ENCODE assay signal across 8 cellular contexts in genomic region chr12:93098077-93098476, GRCh38.
DNase-seq lines count a peak whose midpoint lies in the region; ATAC-seq and TF ChIP-seq lines count a peak whose summit lies in the region.

No MANE protein-coding gene starts in this region.

- H4K20me1 ChIP-seq in OCI-LY1 (ENCODE audit: insufficient read depth, low read length): no peaks in the 10 kb centered on the region

- H3K79me2 ChIP-seq in OCI-LY1 (ENCODE audit: insufficient read depth, low read length): no peaks in the 10 kb centered on the region

- H3K36me3 ChIP-seq in CD4-positive, CD25-positive, alpha-beta regulatory T cell (ENCODE audit: control insufficient read depth, insufficient read depth, low read length): no peaks in the 10 kb centered on the region
- H3K36me3 ChIP-seq in OCI-LY1 (ENCODE audit: insufficient read depth, low read length): no peaks in the 10 kb centered on the region

- no peak overlapping the region for H3K27ac Mint-ChIP-seq in CD4-positive, CD25-positive, alpha-beta regulatory T cell

- TF ChIP-seq POLR2A in GM18505 (IDR thresholded peaks at IDR 0.05; ENCODE audit: borderline replicate concordance, extremely low read depth, insufficient read depth, insufficient read length): no peak

- H3K27me3 Mint-ChIP-seq in CD4-positive, CD25-positive, alpha-beta regulatory T cell: no peaks in the 10 kb centered on the region

- intact Hi-C loops in posterior vena cava (cut with DNase I): no loop called here

- TF ChIP-seq CTCF in OCI-LY1 (IDR thresholded peaks at IDR 0.05; ENCODE audit: low read length) (peak; percentile 55), fibroblast of villous mesenchyme (IDR thresholded peaks at IDR 0.05; ENCODE audit: insufficient read depth, low read depth, low read length) (peak; percentile 46)

- H3K27ac ChIP-seq in CD4-positive, CD25-positive, alpha-beta regulatory T cell (ENCODE audit: insufficient read depth, low read length, poor library complexity, severe bottlenecking): no peak overlapping the region
- H3K27ac ChIP-seq in OCI-LY1 (ENCODE audit: low read depth, low read length, poor library complexity, severe bottlenecking): no peak overlapping the region

- H3K9me2 ChIP-seq in OCI-LY1 (ENCODE audit: low read depth, low read length): no peaks in the 10 kb centered on the region

- no peaks in the 10 kb centered on the region for H3K9me3 ChIP-seq in CD4-positive, CD25-positive, alpha-beta regulatory T cell (ENCODE audit: control insufficient read depth in 2 of 2, low read length in 2 of 2)
- no peaks in the 10 kb centered on the region for H3K9me3 ChIP-seq in OCI-LY1 (ENCODE audit: low read length)

- DNase-seq in CD4-positive, CD25-positive, alpha-beta regulatory T cell: peak; percentile 35 to 82 (median 54)
- DNase-seq in activated T-cell treated with anti-CD3 and anti-CD28 coated beads, Interleukin-2, amount 50 U/mL, for 1 hour: peak; percentile 43
- DNase-seq in fibroblast of villous mesenchyme (ENCODE audit: low read depth) (peak; percentile 58), posterior vena cava (ENCODE audit: low spot score) (peak; percentile 82), superior temporal gyrus (ENCODE audit: extremely low spot score) (no peak)

- H3K4me3 ChIP-seq in CD4-positive, CD25-positive, alpha-beta regulatory T cell (ENCODE audit: low read depth, low read length): no peak overlapping the region
- H3K4me3 ChIP-seq in OCI-LY1 (ENCODE audit: low read depth, low read length, poor library complexity, severe bottlenecking) (no peak overlapping the region), fibroblast of villous mesenchyme (ENCODE audit: low read depth, low read length) (no peak overlapping the region)

- H3K4me3 Mint-ChIP-seq in CD4-positive, CD25-positive, alpha-beta regulatory T cell: peak overlapping the region in 2 of 4 donors; percentile 3 to 11

- H3F3A ChIP-seq in OCI-LY1 (ENCODE audit: insufficient read depth, low read length): no peaks in the 10 kb centered on the region

- H3K27me3 ChIP-seq in CD4-positive, CD25-positive, alpha-beta regulatory T cell (ENCODE audit: control insufficient read depth, insufficient read depth, low read length): no peaks in the 10 kb centered on the region
- no peaks in the 10 kb centered on the region for H3K27me3 ChIP-seq in OCI-LY1 (ENCODE audit: insufficient read depth, low read length)

- H2AFZ ChIP-seq in OCI-LY1 (ENCODE audit: low read length): peak overlapping the region; percentile 71; the same call in 1 of the 2 replicates

- H3K9me3 Mint-ChIP-seq in CD4-positive, CD25-positive, alpha-beta regulatory T cell: no peaks in the 10 kb centered on the region

- no peak overlapping the region for H3K9ac ChIP-seq in OCI-LY1 (ENCODE audit: low read length)

- ATAC-seq in CD4-positive, CD25-positive, alpha-beta regulatory T cell (ENCODE audit: low read depth in 2 of 2): peak; percentile 69 to 75
- ATAC-seq in GM21528 (IDR thresholded peaks at IDR 0.05; ENCODE audit: low FRiP score, unreplicated experiment) (peak; percentile 44), GM18505 (IDR thresholded peaks at IDR 0.05; ENCODE audit: unreplicated experiment) (no peak)

- peaks cover 3% of the 10 kb centered on the region for H3K4me1 ChIP-seq in CD4-positive, CD25-positive, alpha-beta regulatory T cell (ENCODE audit: control insufficient read depth, insufficient read depth, low read length, poor library complexity, severe bottlenecking)
- H3K4me1 ChIP-seq in OCI-LY1 (ENCODE audit: insufficient read depth, low read length, severe bottlenecking): peaks cover 11% of the 10 kb centered on the region

- H3K4me2 ChIP-seq in OCI-LY1 (ENCODE audit: low read length): no peak overlapping the region

- peaks cover 5 to 11% (median 9%) of the 10 kb centered on the region in 4 donors for H3K4me1 Mint-ChIP-seq in CD4-positive, CD25-positive, alpha-beta regulatory T cell

- H3K36me3 Mint-ChIP-seq in CD4-positive, CD25-positive, alpha-beta regulatory T cell: no peaks in the 10 kb centered on the region
